In the genomic region with DNA sequence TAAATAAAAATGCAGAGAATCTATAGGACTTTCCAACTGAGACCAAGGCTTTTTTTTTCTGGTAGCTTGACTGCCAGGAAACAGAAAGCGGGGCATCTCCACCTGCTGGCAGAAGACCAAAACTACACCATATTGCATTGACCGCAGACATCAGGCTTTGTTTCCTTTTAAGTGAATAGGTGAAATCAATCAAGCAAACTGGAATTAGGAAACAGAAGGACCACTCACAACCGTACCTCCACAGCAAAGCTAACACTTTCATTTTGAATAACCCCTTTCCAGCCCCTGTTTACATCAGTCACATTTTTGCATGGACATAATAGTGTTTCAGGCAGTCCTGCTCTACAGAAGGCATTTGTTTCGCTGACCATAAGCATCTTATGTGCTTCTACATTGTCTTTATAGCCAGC, we compare ENCODE assay signal across 8 cellular contexts.
DNase-seq lines count a peak whose midpoint lies in the region; ATAC-seq, FAIRE-seq and TF ChIP-seq lines count a peak whose summit lies in the region.

No MANE protein-coding gene starts in this region.

- no peaks in the 10 kb centered on the region for H3K9me3 ChIP-seq in HepG2 (ENCODE audit: low read length)

- H3K36me3 Mint-ChIP-seq in MCF 10A (ENCODE audit: insufficient read depth, unreplicated experiment): no peaks in the 10 kb centered on the region

- BruUV-seq in MCF 10A (replicated peaks; lab: Mats Ljungman, UMichigan): no TSS peak
- no TSS peak for BruUV-seq in HepG2 (replicated peaks; lab: Mats Ljungman, UMichigan)

- ATAC-seq in GM21529 (IDR thresholded peaks at IDR 0.05; ENCODE audit: unreplicated experiment) (peak; percentile 81), HepG2 (peak; percentile 41; the same call in 1 of the 3 replicates), esophagus mucosa (no peak)

- no peaks in the 10 kb centered on the region for H3K27me3 Mint-ChIP-seq in MCF 10A (ENCODE audit: insufficient read depth, unreplicated experiment)

- H3K4me3 ChIP-seq in HepG2 (replicated peaks in 1 of 3; ENCODE audit: insufficient read depth in 1 of 3, low read depth in 2 of 3, low read length in 3 of 3): no peak overlapping the region

- no peak overlapping the region for H2AFZ ChIP-seq in HepG2 (ENCODE audit: low read length)

- H3K9me3 Mint-ChIP-seq in MCF 10A (ENCODE audit: unreplicated experiment): no peaks in the 10 kb centered on the region

- no peak overlapping the region for H3K4me2 ChIP-seq in HepG2 (ENCODE audit: low read depth, low read length)

- TF ChIP-seq EP300 in HepG2 (IDR thresholded peaks at IDR 0.05; ENCODE audit: low read depth in 2 of 2, low read length in 2 of 2): no peak
- no peak for TF ChIP-seq EP300 in HepG2 (CRISPR knock-in tag; IDR thresholded peaks at IDR 0.05; ENCODE audit: borderline replicate concordance)

- TF ChIP-seq RAD21 in HepG2 (CRISPR knock-in tag; IDR thresholded peaks at IDR 0.05): no peak

- peak; percentile 53 for DNase-seq in G401 (ENCODE audit: low spot score)
- DNase-seq in M059J (ENCODE audit: low read depth): peak; percentile 34
- peak in 4 of 5 experiments; percentile 3 to 56 (median 6) for DNase-seq in T-helper 2 cell
- DNase-seq in MCF 10A (ENCODE audit: unreplicated experiment): peak; percentile 65
- peak; percentile 11 for DNase-seq in HepG2 (ENCODE audit: low spot score)
- DNase-seq in stimulated activated CD8-positive, alpha-beta memory T cell treated with anti-CD3 and anti-CD28 coated beads, Interleukin-2, amount 100 ng/mL, for 48 hours (ENCODE audit: low read depth in 2 of 2): peak; percentile 9

- H3K36me3 ChIP-seq in HepG2 (replicated peaks in 1 of 2; ENCODE audit: control insufficient read depth in 1 of 2, insufficient read depth in 2 of 2, low read length in 2 of 2): no peaks in the 10 kb centered on the region

- H3K9ac ChIP-seq in HepG2 (ENCODE audit: insufficient read depth, low read depth, low read length): no peak overlapping the region

- H3K27me3 ChIP-seq in HepG2 (ENCODE audit: control insufficient read depth in 1 of 2, insufficient read depth in 2 of 2, low read length in 2 of 2): no peaks in the 10 kb centered on the region

- peak; percentile 77 for FAIRE-seq in HepG2 (lab: Jason Lieb, UNC)

- CTCF ChIA-PET in MCF 10A (lab: Yijun Ruan, JAX): interaction anchor here (0.6 to 3.5 kb wide), 40 partner anchors 9 to 1252 kb away, joined by 3 to 29 read pairs (median 3); no protein-coding TSS in a partner anchor
- CTCF ChIA-PET in HepG2 (lab: Yijun Ruan, JAX; ENCODE audit: low intra/inter-chr PET ratio, low total read pairs): interaction anchor here (1.3 to 1.4 kb wide), 2 partner anchors 1194 to 1237 kb away, joined by 3 to 11 read pairs; no protein-coding TSS in a partner anchor

- WGBS in HepG2 (ENCODE audit: low lambda C conversion rate): no CpG with 5 or more reads among the region's 4 CpGs

- intact Hi-C loops in MCF 10A (cut with micrococcal nuclease): loop anchor here (1.0 to 10.0 kb wide), 3 partner anchors 686 to 1242 kb away; no protein-coding TSS in a partner anchor
- intact Hi-C loops in HepG2 (cut with micrococcal nuclease; ENCODE audit: unreplicated experiment): no loop called here

- no peak for TF ChIP-seq POLR2A in HepG2 (IDR thresholded peaks at IDR 0.05; ENCODE audit: insufficient read depth in 1 of 2, low read depth in 2 of 2, low read length in 2 of 2)

- H3K27ac Mint-ChIP-seq in MCF 10A (ENCODE audit: low read depth, unreplicated experiment): no peak overlapping the region

- H3K4me1 ChIP-seq in HepG2 (ENCODE audit: insufficient read depth, low read length): no peaks in the 10 kb centered on the region

- in situ Hi-C loops in G401 (cut with HindIII; ENCODE audit: low sequenced_read_pairs): no loop called here
- in situ Hi-C loops in HepG2 (cut with HindIII; ENCODE audit: extremely low pct_ligation_motif_present, low pct_unique_long_range_greater_than_20kb): loop anchor here (25.0 kb wide), 1 partner anchor 1225 kb away; no protein-coding TSS in a partner anchor

- no peak overlapping the region for H3K27ac ChIP-seq in HepG2 (ENCODE audit: extremely low read length, insufficient read depth, low read length)

- POLR2A ChIA-PET in MCF 10A (lab: Yijun Ruan, JAX) (interaction anchor here (0.6 kb wide), 3 partner anchors 705 to 1384 kb away, joined by 3 to 4 read pairs (median 3); no protein-coding TSS in a partner anchor), HepG2 (lab: Yijun Ruan, JAX) (no interaction called here)

- no peaks in the 10 kb centered on the region for H3K79me2 ChIP-seq in HepG2 (ENCODE audit: insufficient read depth, low read length)

- TF ChIP-seq CTCF in MCF 10A (IDR thresholded peaks at IDR 0.05; ENCODE audit: unreplicated experiment) (peak; percentile 65), HepG2 (CRISPR knock-in tag; IDR thresholded peaks at IDR 0.05) (peak; percentile 61)

- no peaks in the 10 kb centered on the region for H3K4me1 Mint-ChIP-seq in MCF 10A (ENCODE audit: insufficient read depth, unreplicated experiment)

- no peak overlapping the region for H3K4me3 Mint-ChIP-seq in MCF 10A (ENCODE audit: unreplicated experiment)

- H4K20me1 ChIP-seq in HepG2 (ENCODE audit: insufficient read depth, low read length): no peaks in the 10 kb centered on the region

TF ChIP-seq in HepG2, 621 proteins besides CTCF, POLR2A, EP300 and RAD21 (continues in another document):
- TF ChIP-seq, protein P1, sequence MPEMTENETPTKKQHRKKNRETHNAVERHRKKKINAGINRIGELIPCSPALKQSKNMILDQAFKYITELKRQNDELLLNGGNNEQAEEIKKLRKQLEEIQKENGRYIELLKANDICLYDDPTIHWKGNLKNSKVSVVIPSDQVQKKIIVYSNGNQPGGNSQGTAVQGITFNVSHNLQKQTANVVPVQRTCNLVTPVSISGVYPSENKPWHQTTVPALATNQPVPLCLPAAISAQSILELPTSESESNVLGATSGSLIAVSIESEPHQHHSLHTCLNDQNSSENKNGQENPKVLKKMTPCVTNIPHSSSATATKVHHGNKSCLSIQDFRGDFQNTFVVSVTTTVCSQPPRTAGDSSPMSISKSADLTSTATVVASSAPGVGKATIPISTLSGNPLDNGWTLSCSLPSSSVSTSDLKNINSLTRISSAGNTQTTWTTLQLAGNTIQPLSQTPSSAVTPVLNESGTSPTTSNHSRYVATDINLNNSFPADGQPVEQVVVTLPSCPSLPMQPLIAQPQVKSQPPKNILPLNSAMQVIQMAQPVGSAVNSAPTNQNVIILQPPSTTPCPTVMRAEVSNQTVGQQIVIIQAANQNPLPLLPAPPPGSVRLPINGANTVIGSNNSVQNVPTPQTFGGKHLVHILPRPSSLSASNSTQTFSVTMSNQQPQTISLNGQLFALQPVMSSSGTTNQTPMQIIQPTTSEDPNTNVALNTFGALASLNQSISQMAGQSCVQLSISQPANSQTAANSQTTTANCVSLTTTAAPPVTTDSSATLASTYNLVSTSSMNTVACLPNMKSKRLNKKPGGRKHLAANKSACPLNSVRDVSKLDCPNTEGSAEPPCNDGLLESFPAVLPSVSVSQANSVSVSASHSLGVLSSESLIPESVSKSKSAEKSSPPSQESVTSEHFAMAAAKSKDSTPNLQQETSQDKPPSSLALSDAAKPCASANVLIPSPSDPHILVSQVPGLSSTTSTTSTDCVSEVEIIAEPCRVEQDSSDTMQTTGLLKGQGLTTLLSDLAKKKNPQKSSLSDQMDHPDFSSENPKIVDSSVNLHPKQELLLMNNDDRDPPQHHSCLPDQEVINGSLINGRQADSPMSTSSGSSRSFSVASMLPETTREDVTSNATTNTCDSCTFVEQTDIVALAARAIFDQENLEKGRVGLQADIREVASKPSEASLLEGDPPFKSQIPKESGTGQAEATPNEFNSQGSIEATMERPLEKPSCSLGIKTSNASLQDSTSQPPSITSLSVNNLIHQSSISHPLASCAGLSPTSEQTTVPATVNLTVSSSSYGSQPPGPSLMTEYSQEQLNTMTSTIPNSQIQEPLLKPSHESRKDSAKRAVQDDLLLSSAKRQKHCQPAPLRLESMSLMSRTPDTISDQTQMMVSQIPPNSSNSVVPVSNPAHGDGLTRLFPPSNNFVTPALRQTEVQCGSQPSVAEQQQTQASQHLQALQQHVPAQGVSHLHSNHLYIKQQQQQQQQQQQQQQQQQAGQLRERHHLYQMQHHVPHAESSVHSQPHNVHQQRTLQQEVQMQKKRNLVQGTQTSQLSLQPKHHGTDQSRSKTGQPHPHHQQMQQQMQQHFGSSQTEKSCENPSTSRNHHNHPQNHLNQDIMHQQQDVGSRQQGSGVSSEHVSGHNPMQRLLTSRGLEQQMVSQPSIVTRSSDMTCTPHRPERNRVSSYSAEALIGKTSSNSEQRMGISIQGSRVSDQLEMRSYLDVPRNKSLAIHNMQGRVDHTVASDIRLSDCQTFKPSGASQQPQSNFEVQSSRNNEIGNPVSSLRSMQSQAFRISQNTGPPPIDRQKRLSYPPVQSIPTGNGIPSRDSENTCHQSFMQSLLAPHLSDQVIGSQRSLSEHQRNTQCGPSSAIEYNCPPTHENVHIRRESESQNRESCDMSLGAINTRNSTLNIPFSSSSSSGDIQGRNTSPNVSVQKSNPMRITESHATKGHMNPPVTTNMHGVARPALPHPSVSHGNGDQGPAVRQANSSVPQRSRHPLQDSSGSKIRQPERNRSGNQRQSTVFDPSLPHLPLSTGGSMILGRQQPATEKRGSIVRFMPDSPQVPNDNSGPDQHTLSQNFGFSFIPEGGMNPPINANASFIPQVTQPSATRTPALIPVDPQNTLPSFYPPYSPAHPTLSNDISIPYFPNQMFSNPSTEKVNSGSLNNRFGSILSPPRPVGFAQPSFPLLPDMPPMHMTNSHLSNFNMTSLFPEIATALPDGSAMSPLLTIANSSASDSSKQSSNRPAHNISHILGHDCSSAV (CRISPR knock-in tag; IDR thresholded peaks at IDR 0.05; ENCODE audit: borderline replicate concordance): no peak
- peak; percentile 51 for TF ChIP-seq STAG1 (CRISPR knock-in tag; IDR thresholded peaks at IDR 0.05)
- no peak for TF ChIP-seq ZNF670 (CRISPR knock-in tag; IDR thresholded peaks at IDR 0.05; ENCODE audit: borderline replicate concordance)
- TF ChIP-seq LCORL (IDR thresholded peaks at IDR 0.05): no peak
- no peak for TF ChIP-seq LCORL (CRISPR knock-in tag; IDR thresholded peaks at IDR 0.05)
- TF ChIP-seq, protein P2, sequence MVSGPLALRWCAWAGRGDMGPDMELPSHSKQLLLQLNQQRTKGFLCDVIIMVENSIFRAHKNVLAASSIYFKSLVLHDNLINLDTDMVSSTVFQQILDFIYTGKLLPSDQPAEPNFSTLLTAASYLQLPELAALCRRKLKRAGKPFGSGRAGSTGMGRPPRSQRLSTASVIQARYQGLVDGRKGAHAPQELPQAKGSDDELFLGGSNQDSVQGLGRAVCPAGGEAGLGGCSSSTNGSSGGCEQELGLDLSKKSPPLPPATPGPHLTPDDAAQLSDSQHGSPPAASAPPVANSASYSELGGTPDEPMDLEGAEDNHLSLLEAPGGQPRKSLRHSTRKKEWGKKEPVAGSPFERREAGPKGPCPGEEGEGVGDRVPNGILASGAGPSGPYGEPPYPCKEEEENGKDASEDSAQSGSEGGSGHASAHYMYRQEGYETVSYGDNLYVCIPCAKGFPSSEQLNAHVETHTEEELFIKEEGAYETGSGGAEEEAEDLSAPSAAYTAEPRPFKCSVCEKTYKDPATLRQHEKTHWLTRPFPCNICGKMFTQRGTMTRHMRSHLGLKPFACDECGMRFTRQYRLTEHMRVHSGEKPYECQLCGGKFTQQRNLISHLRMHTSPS (CRISPR knock-in tag; IDR thresholded peaks at IDR 0.05; ENCODE audit: low read depth): no peak
- TF ChIP-seq SMC3 (IDR thresholded peaks at IDR 0.05; ENCODE audit: low read length): peak; percentile 45

Comparison
In these comparisons a context has a peak if more than half of its experiments do, and no peak if none do; other contexts are left out.
1. DNase-seq: peak in every context shown above with its lines; median percentile 65 in MCF 10A; 53 in G401; 34 in M059J; 11 in HepG2; 9 in stimulated activated CD8-positive, alpha-beta memory T cell treated with anti-CD3 and anti-CD28 coated beads, Interleukin-2, amount 100 ng/mL, for 48 hours; 6 in T-helper 2 cell.